Comparison of ENCODE assay signal across 8 cellular contexts in the genomic region with DNA sequence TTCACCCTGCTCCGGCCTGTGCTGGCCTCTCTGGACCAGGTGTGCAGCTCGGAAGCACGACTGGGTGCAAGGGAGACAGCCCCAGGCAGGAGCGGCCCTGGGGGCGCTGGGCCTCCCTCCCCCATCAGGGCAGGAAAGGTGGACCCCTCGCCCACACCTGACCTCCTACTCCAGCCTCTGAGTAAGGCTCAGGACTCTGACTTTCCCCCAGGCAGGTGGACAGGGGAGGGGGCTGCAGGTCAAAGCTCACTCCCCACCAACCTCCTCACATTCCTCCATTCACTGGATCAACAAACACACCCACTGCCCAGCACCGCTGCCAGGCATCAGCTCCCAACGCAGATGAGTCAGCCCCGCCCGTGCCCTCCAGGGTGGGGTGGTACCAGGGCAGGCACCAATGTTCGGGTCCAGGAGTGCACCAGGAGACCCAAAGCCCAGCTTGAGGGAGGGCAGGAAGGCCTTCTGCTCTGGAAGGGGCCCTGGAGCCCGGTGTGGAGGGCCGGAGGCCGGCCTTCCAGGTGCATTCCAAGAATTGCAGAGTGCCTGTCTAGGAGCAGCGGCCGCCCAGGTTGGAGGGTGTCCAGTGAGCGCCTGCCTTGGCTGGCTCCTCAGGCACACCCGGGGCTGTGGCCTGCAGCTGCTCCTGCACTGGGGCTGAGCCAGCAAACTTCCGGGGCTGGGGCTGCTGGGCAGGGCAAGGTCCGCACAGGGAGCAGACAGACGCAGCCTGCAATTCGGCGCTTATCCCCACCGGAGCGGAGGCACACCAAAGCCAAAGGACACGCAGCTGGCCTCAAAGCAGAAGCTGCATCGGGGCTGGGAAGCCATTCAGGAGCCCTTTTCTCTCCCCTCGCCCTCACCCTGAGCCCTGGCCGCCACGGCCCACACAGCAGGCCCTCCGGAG. TPM values are rescaled to one million over a fixed set of nuclear protein-coding genes. Genes with fewer than 3 reads are reported as not detected.
DNase-seq lines count a peak whose midpoint lies in the region; ATAC-seq and TF ChIP-seq lines count a peak whose summit lies in the region.

No MANE protein-coding gene starts in this region.

- no peak for TF ChIP-seq CTCF in LNCaP clone FGC (IDR thresholded peaks at IDR 0.05; ENCODE audit: control insufficient read depth, extremely low read depth, insufficient read depth)
- no peak for TF ChIP-seq CTCF in astrocyte of the spinal cord (IDR thresholded peaks at IDR 0.05; ENCODE audit: low read depth, low read length)
- no peak for TF ChIP-seq CTCF in testis (IDR thresholded peaks at IDR 0.05)
- no peak for TF ChIP-seq CTCF in GM20000 (IDR thresholded peaks at IDR 0.05; ENCODE audit: extremely low read depth, missing control alignments)

- H3K4me1 ChIP-seq in testis: peaks cover 37% of the 10 kb centered on the region

- H3K9me3 ChIP-seq in testis: no peaks in the 10 kb centered on the region

- peak; percentile 74 for ATAC-seq in left lobe of liver

- H3K4me3 ChIP-seq in LNCaP clone FGC (ENCODE audit: low read depth, low read length) (peak overlapping the region; percentile 28), astrocyte of the spinal cord (ENCODE audit: low read depth, low read length) (no peak overlapping the region), testis (no peak overlapping the region)

- intact Hi-C loops in testis (cut with DNase I; ENCODE audit: low total_unique reads): no loop called here

- peak; percentile 67 for DNase-seq in COLO829 (ENCODE audit: low spot score)
- peak; percentile 87 for DNase-seq in LNCaP clone FGC (ENCODE audit: low read depth)
- DNase-seq in astrocyte of the spinal cord (ENCODE audit: low read depth, low spot score): peak; percentile 45
- peak; percentile 98 for DNase-seq in left lobe of liver (ENCODE audit: low spot score)
- peak; percentile 81 for DNase-seq in testis
- no peak for DNase-seq in NOMO-1 treated with DMSO at 0.1 percent for 48 hours (lab: John Stamatoyannopoulos, UW; ENCODE audit: unreplicated experiment)
- no peak for DNase-seq in GM20000 (ENCODE audit: low spot score)
- no peak for DNase-seq in stimulated activated CD4-positive, alpha-beta T cell treated with anti-CD3 and anti-CD28 coated beads, Interleukin-4, amount 100 ng/mL, for 1 hour

- no peak for TF ChIP-seq POLR2A in testis (IDR thresholded peaks at IDR 0.05)

- in situ Hi-C loops in astrocyte of the spinal cord (cut with HindIII; ENCODE audit: low sequenced_read_pairs): no loop called here

- no peaks in the 10 kb centered on the region for H3K27me3 ChIP-seq in testis

- H3K36me3 ChIP-seq in testis (ENCODE audit: low read depth, missing control alignments): no peaks in the 10 kb centered on the region

- 51 to 52% methylated on average over 19 to 31 of the region's 31 CpGs for WGBS in testis, 2 donors

- H3K27ac ChIP-seq in testis: peak overlapping the region; percentile 76 to 81

RNA-seq across cellular contexts. Expression of gene INF2, which starts 1.6 kb away (rescaled TPM):
- total RNA-seq in left lobe of liver (63.1 TPM), testis (100 to 1,000 TPM; 244 to 328 TPM)
- 50.5 TPM for polyA plus RNA-seq in testis (ENCODE audit: insufficient read depth, low read depth, low replicate concordance)

RNA-seq across cellular contexts. Expression of gene ADSS1, which starts 36.2 kb away (rescaled TPM):
- total RNA-seq in left lobe of liver (51.9 TPM), testis (10 to 100 TPM; 48.7 to 79.4 TPM)
- 79.6 TPM for polyA plus RNA-seq in testis (ENCODE audit: insufficient read depth, low read depth, low replicate concordance)

Comparison
In these comparisons a context has a peak if more than half of its experiments do, and no peak if none do; other contexts are left out.
1. DNase-seq: peak in COLO829 (single experiment), LNCaP clone FGC (single experiment), astrocyte of the spinal cord (single experiment), left lobe of liver (single experiment) and testis (single experiment); none in NOMO-1 treated with DMSO at 0.1 percent for 48 hours (single experiment), GM20000 (single experiment) and stimulated activated CD4-positive, alpha-beta T cell treated with anti-CD3 and anti-CD28 coated beads, Interleukin-4, amount 100 ng/mL, for 1 hour (single experiment).